ENCODE assay signal across 33 cellular contexts in genomic region chr2:28374331-28374730, GRCh38.
"Had no signal": no experiment of that assay in that cellular context is flagged by ENCODE, and none has a peak within 500 bp of the region (broad histone marks: within the 10 kb centered on the region; RNA-seq: fewer than 3 reads in every experiment).

No MANE protein-coding gene starts in this region.

- H3K4me1 ChIP-seq: ascending aorta, breast epithelium, esophagus muscularis mucosa had no signal

- H3K9me3 Mint-ChIP-seq: activated CD4-positive, alpha-beta memory T cell treated with anti-CD3 and anti-CD28 coated beads for 36 hours; activated CD4-positive, alpha-beta T cell treated with anti-CD3 and anti-CD28 coated beads, Interleukin-2, amount 10 ng/mL, durations not matched to agents 24 days and 14 days; activated naive CD4-positive, alpha-beta T cell treated with anti-CD3 and anti-CD28 coated beads for 36 hours; activated naive CD8-positive, alpha-beta T cell treated with anti-CD3 and anti-CD28 coated beads, Interleukin-2, amount 10 ng/mL, durations not matched to agents 7 days and 5 days; activated T-helper 1 cell treated with anti-CD3 and anti-CD28 coated beads, Interleukin-12 subunit alpha, Interleukin-12 subunit beta, Interleukin-2, Interleukin-4 antibody, amounts not matched to agents 30 ng/mL and 10 ng/mL and 1 ng/mL, durations not matched to agents 14 hours and 24 hours and 36 hours; activated T-helper 2 cell treated with anti-CD3 and anti-CD28 coated beads, Interferon-gamma antibody, Interleukin-2, Interleukin-4, amounts not matched to agents 10 μg/mL and 5 μg/mL and 100 μg/mL, durations not matched to agents 14 hours and 24 hours and 36 hours; brain; dendritic cell treated with granulocyte-macrophage colony-stimulating factor and Interleukin-4, amounts not matched to agents 40 ng/mL and 50 ng/mL, for 4 days had no signal

- H3K4me3 ChIP-seq: ascending aorta, breast epithelium, cardiac muscle cell, coronary artery, dorsolateral prefrontal cortex, esophagus muscularis mucosa, gastrocnemius medialis, heart left ventricle had no signal

- H3K27ac Mint-ChIP-seq: activated CD4-positive, alpha-beta memory T cell treated with anti-CD3 and anti-CD28 coated beads for 36 hours; activated CD4-positive, alpha-beta T cell treated with anti-CD3 and anti-CD28 coated beads for 36 hours; activated CD4-positive, alpha-beta T cell treated with anti-CD3 and anti-CD28 coated beads, Interleukin-2, amount 10 ng/mL, durations not matched to agents 24 days and 14 days; activated CD8-positive, alpha-beta memory T cell treated with anti-CD3 and anti-CD28 coated beads, Interleukin-2, amount 10 ng/mL, durations not matched to agents 7 days and 5 days; activated CD8-positive, alpha-beta T cell treated with anti-CD3 and anti-CD28 coated beads, Interleukin-2, amount 10 ng/mL, durations not matched to agents 7 days and 5 days; activated naive CD4-positive, alpha-beta T cell treated with anti-CD3 and anti-CD28 coated beads for 36 hours; activated naive CD8-positive, alpha-beta T cell treated with anti-CD3 and anti-CD28 coated beads, Interleukin-2, amount 10 ng/mL, durations not matched to agents 7 days and 5 days; activated T-helper 1 cell treated with anti-CD3 and anti-CD28 coated beads, Interleukin-12 subunit alpha, Interleukin-12 subunit beta, Interleukin-2, Interleukin-4 antibody, amounts not matched to agents 30 ng/mL and 10 ng/mL and 1 ng/mL, durations not matched to agents 14 hours and 24 hours and 36 hours; activated T-helper 2 cell treated with anti-CD3 and anti-CD28 coated beads, Interferon-gamma antibody, Interleukin-2, Interleukin-4, amounts not matched to agents 10 μg/mL and 5 μg/mL and 100 μg/mL, durations not matched to agents 14 hours and 24 hours and 36 hours; brain; dendritic cell treated with granulocyte-macrophage colony-stimulating factor and Interleukin-4, amounts not matched to agents 40 ng/mL and 50 ng/mL, for 4 days had no signal

- H3K27me3 ChIP-seq: ascending aorta, breast epithelium, cardiac muscle cell, dorsolateral prefrontal cortex, esophagus muscularis mucosa, foreskin keratinocyte, gastrocnemius medialis, heart left ventricle had no signal

- DNase-seq: activated CD4-positive, alpha-beta memory T cell treated with anti-CD3 and anti-CD28 coated beads for 36 hours; activated CD4-positive, alpha-beta T cell treated with anti-CD3 and anti-CD28 coated beads for 36 hours; activated CD4-positive, alpha-beta T cell treated with anti-CD3 and anti-CD28 coated beads, Interleukin-2, amount 10 ng/mL, durations not matched to agents 24 days and 14 days; activated CD4-positive, CD25-positive, alpha-beta regulatory T cell; activated CD4-positive, CD25-positive, alpha-beta regulatory T cell treated with anti-CD3 and anti-CD28 coated beads, Interleukin-2, amount 50 U/mL, for 72 hours; activated CD8-positive, alpha-beta memory T cell treated with anti-CD3 and anti-CD28 coated beads, Interleukin-2, amount 10 ng/mL, durations not matched to agents 7 days and 5 days; activated CD8-positive, alpha-beta memory T cell treated with anti-CD3 and anti-CD28 coated beads, Interleukin-2, amount 50 U/mL, for 4 hours; activated CD8-positive, alpha-beta T cell treated with anti-CD3 and anti-CD28 coated beads, Interleukin-2, amount 10 ng/mL, durations not matched to agents 7 days and 5 days; activated effector memory CD4-positive, alpha-beta T cell treated with anti-CD3 and anti-CD28 coated beads, Interleukin-2, amount 50 U/mL, for 16 hours; activated naive CD4-positive, alpha-beta T cell treated with anti-CD3 and anti-CD28 coated beads for 36 hours; activated naive CD8-positive, alpha-beta T cell treated with anti-CD3 and anti-CD28 coated beads, Interleukin-2, amount 10 ng/mL, durations not matched to agents 7 days and 5 days; activated T-cell treated with anti-CD3 and anti-CD28 coated beads, Interleukin-2, amount 50 U/mL, for 1 hour; activated T-cell treated with anti-CD3 and anti-CD28 coated beads, Interleukin-2, amount 50 U/mL, for 48 hours; central memory CD4-positive, alpha-beta T cell; cerebellar nuclear complex; dorsolateral prefrontal cortex; effector memory CD4-positive, alpha-beta T cell; erythroblast; foreskin keratinocyte; gastrocnemius medialis; glutamatergic neuron; heart left ventricle; T1000 had no signal

- H3K27ac ChIP-seq: ascending aorta, breast epithelium, cardiac muscle cell, coronary artery, dorsolateral prefrontal cortex, esophagus muscularis mucosa, foreskin keratinocyte, gastrocnemius medialis, heart left ventricle had no signal

- ATAC-seq: activated CD4-positive, alpha-beta T cell treated with anti-CD3 and anti-CD28 coated beads for 36 hours; activated CD8-positive, alpha-beta memory T cell treated with anti-CD3 and anti-CD28 coated beads, Interleukin-2, amount 10 ng/mL, durations not matched to agents 7 days and 5 days; activated CD8-positive, alpha-beta T cell treated with anti-CD3 and anti-CD28 coated beads, Interleukin-2, amount 10 ng/mL, durations not matched to agents 7 days and 5 days; activated naive CD4-positive, alpha-beta T cell treated with anti-CD3 and anti-CD28 coated beads, Interleukin-2, amount 50 U/mL, for 72 hours; foreskin keratinocyte; gastrocnemius medialis; heart left ventricle had no signal

- H3K27me3 Mint-ChIP-seq: activated CD4-positive, alpha-beta memory T cell treated with anti-CD3 and anti-CD28 coated beads for 36 hours; activated CD4-positive, alpha-beta T cell treated with anti-CD3 and anti-CD28 coated beads for 36 hours had no signal

- H3K9me3 ChIP-seq: ascending aorta, breast epithelium, esophagus muscularis mucosa, gastrocnemius medialis, heart left ventricle had no signal

- H3K4me3 Mint-ChIP-seq: activated CD4-positive, alpha-beta memory T cell treated with anti-CD3 and anti-CD28 coated beads for 36 hours; activated CD4-positive, alpha-beta T cell treated with anti-CD3 and anti-CD28 coated beads for 36 hours; activated CD4-positive, alpha-beta T cell treated with anti-CD3 and anti-CD28 coated beads, Interleukin-2, amount 10 ng/mL, durations not matched to agents 24 days and 14 days; activated CD8-positive, alpha-beta memory T cell treated with anti-CD3 and anti-CD28 coated beads, Interleukin-2, amount 10 ng/mL, durations not matched to agents 7 days and 5 days; activated CD8-positive, alpha-beta T cell treated with anti-CD3 and anti-CD28 coated beads, Interleukin-2, amount 10 ng/mL, durations not matched to agents 7 days and 5 days; activated naive CD4-positive, alpha-beta T cell treated with anti-CD3 and anti-CD28 coated beads for 36 hours; activated naive CD8-positive, alpha-beta T cell treated with anti-CD3 and anti-CD28 coated beads, Interleukin-2, amount 10 ng/mL, durations not matched to agents 7 days and 5 days; activated T-helper 1 cell treated with anti-CD3 and anti-CD28 coated beads, Interleukin-12 subunit alpha, Interleukin-12 subunit beta, Interleukin-2, Interleukin-4 antibody, amounts not matched to agents 30 ng/mL and 10 ng/mL and 1 ng/mL, durations not matched to agents 14 hours and 24 hours and 36 hours; brain; dendritic cell treated with granulocyte-macrophage colony-stimulating factor and Interleukin-4, amounts not matched to agents 40 ng/mL and 50 ng/mL, for 4 days had no signal

- H3K36me3 ChIP-seq: ascending aorta, breast epithelium, cardiac muscle cell, esophagus muscularis mucosa, gastrocnemius medialis, heart left ventricle had no signal

- H3K36me3 Mint-ChIP-seq: activated CD4-positive, alpha-beta memory T cell treated with anti-CD3 and anti-CD28 coated beads for 36 hours; activated CD8-positive, alpha-beta memory T cell treated with anti-CD3 and anti-CD28 coated beads, Interleukin-2, amount 10 ng/mL, durations not matched to agents 7 days and 5 days; activated naive CD4-positive, alpha-beta T cell treated with anti-CD3 and anti-CD28 coated beads, Interleukin-2, amount 50 U/mL, for 72 hours; activated naive CD8-positive, alpha-beta T cell treated with anti-CD3 and anti-CD28 coated beads, Interleukin-2, amount 10 ng/mL, durations not matched to agents 7 days and 5 days; brain had no signal
